Comparison of ENCODE assay signal across 1 cellular context in the genomic region with DNA sequence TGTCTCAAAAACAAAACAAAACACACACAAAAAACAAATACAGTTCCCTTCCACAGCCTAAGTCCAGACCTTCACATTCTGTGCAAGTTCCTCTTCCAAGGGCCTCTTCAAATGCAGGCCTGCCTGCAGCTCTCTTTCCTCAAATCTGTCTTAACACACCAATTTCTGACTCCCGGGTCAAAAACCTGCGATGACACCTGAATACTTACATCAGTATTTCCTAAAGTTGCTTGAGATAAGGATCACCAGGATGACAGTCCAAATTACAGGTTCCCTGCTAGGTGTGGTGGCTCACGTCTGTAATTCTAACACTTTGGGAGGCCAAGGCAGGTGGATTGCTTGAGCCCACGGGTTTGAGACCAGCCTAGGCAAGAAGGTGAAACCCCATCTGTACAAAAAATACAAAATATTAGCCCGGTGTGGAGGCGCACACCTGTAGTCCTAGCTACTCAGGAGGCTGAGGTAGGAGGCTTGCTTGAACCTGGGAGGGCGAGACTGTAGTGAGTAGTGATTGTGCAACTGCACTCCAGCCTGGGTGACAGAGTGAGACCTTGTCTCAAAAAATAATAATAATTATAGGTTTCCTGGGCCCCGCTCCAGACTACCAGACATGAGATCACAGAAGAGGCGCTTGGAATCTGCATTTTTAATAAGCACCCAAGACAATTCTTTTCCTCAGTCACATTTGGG.
TF ChIP-seq lines count a peak whose summit lies in the region.

No MANE protein-coding gene starts in this region.

TF ChIP-seq in HCT116, 20 proteins besides CTCF, POLR2A, EP300 and RAD21 (continued from another document):
- TF ChIP-seq, protein P1, sequence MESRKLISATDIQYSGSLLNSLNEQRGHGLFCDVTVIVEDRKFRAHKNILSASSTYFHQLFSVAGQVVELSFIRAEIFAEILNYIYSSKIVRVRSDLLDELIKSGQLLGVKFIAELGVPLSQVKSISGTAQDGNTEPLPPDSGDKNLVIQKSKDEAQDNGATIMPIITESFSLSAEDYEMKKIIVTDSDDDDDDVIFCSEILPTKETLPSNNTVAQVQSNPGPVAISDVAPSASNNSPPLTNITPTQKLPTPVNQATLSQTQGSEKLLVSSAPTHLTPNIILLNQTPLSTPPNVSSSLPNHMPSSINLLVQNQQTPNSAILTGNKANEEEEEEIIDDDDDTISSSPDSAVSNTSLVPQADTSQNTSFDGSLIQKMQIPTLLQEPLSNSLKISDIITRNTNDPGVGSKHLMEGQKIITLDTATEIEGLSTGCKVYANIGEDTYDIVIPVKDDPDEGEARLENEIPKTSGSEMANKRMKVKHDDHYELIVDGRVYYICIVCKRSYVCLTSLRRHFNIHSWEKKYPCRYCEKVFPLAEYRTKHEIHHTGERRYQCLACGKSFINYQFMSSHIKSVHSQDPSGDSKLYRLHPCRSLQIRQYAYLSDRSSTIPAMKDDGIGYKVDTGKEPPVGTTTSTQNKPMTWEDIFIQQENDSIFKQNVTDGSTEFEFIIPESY (IDR thresholded peaks at IDR 0.05; ENCODE audit: extremely low read depth, insufficient replicate concordance, low read length), result no peak
- TF ChIP-seq ZNF274 (IDR thresholded peaks at IDR 0.05; ENCODE audit: low read depth, low read length) (no peak), EZH2phosphoT487 (IDR thresholded peaks at IDR 0.05; ENCODE audit: borderline replicate concordance) (no peak), CBX3 (IDR thresholded peaks at IDR 0.05; ENCODE audit: low read depth) (no peak), YY1 (IDR thresholded peaks at IDR 0.05; ENCODE audit: extremely low read depth, insufficient replicate concordance, low read depth, low read length) (no peak)
- TF ChIP-seq, protein P2, sequence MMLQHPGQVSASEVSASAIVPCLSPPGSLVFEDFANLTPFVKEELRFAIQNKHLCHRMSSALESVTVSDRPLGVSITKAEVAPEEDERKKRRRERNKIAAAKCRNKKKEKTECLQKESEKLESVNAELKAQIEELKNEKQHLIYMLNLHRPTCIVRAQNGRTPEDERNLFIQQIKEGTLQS (IDR thresholded peaks at IDR 0.05), result no peak
